Comparison of ENCODE assay signal across 1 cellular context in the genomic region with DNA sequence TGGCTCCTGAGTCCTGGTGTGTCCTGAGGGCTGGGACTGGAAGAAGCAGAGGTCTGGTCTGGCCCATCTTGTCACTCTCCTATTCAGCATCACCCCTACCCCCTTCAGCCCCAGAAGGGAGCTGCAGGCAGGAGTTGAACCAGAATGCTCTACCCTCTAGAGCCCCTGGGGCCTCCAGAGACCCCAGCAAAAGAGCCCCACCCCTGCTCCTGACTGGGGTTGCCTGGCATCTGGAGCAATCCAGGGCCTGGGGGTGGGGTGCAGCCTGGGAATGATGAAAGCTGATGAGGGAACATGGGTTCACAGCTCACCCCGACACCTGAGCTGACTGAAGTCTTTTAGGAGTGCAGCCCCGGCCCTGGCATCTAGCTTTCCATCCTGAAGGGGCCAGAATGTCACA.
TF ChIP-seq lines count a peak whose summit lies in the region.

No MANE protein-coding gene starts in this region.

TF ChIP-seq in HepG2, 621 proteins besides CTCF, POLR2A, EP300 and RAD21:
- TF ChIP-seq FOSL1 (CRISPR knock-in tag; IDR thresholded peaks at IDR 0.05; ENCODE audit: borderline replicate concordance) (no peak), POLR2G (IDR thresholded peaks at IDR 0.05; ENCODE audit: low read depth, low read length) (no peak), ZNF180 (CRISPR knock-in tag; IDR thresholded peaks at IDR 0.05; ENCODE audit: borderline replicate concordance, low read depth) (no peak), SMAD9 (CRISPR knock-in tag; IDR thresholded peaks at IDR 0.05) (no peak), ZNF143 (CRISPR knock-in tag; IDR thresholded peaks at IDR 0.05) (no peak), HOXA9 (CRISPR knock-in tag; IDR thresholded peaks at IDR 0.05; ENCODE audit: borderline replicate concordance) (no peak), FOXP1 (IDR thresholded peaks at IDR 0.05) (no peak), FOXP1 (CRISPR knock-in tag; IDR thresholded peaks at IDR 0.05) (no peak), YEATS2 (CRISPR knock-in tag; IDR thresholded peaks at IDR 0.05; ENCODE audit: borderline replicate concordance) (no peak), RXRA (CRISPR knock-in tag; IDR thresholded peaks at IDR 0.05) (0 out of 2 replicates have a peak, but pooled peaks have one; percentile 7), ZBTB4 (CRISPR knock-in tag; IDR thresholded peaks at IDR 0.05; ENCODE audit: borderline replicate concordance) (no peak), RARG (CRISPR knock-in tag; IDR thresholded peaks at IDR 0.05; ENCODE audit: low read depth) (no peak), ARHGAP35 (CRISPR knock-in tag; IDR thresholded peaks at IDR 0.05; ENCODE audit: borderline replicate concordance) (no peak), THYN1 (CRISPR knock-in tag; IDR thresholded peaks at IDR 0.05; ENCODE audit: borderline replicate concordance, low read depth) (no peak), TOE1 (CRISPR knock-in tag; IDR thresholded peaks at IDR 0.05) (no peak), ZFP90 (CRISPR knock-in tag; IDR thresholded peaks at IDR 0.05; ENCODE audit: borderline replicate concordance) (no peak)
- TF ChIP-seq, protein P1, sequence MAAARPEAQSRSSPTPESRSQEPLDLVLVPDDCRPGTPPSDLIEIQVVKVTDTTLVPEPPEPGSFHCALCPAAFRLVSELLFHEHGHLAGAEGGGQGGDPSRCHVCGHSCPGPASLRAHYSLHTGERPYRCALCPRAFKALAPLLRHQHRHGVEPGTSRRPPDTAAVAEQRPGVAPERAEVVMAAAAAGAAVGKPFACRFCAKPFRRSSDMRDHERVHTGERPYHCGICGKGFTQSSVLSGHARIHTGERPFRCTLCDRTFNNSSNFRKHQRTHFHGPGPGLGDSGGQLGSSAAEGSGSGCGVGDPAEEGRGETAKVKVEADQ (CRISPR knock-in tag; IDR thresholded peaks at IDR 0.05; ENCODE audit: borderline replicate concordance), result 0 out of 2 replicates have a peak, but pooled peaks have one; percentile 18
- TF ChIP-seq, protein P2, sequence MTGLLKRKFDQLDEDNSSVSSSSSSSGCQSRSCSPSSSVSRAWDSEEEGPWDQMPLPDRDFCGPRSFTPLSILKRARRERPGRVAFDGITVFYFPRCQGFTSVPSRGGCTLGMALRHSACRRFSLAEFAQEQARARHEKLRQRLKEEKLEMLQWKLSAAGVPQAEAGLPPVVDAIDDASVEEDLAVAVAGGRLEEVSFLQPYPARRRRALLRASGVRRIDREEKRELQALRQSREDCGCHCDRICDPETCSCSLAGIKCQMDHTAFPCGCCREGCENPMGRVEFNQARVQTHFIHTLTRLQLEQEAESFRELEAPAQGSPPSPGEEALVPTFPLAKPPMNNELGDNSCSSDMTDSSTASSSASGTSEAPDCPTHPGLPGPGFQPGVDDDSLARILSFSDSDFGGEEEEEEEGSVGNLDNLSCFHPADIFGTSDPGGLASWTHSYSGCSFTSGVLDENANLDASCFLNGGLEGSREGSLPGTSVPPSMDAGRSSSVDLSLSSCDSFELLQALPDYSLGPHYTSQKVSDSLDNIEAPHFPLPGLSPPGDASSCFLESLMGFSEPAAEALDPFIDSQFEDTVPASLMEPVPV (CRISPR knock-in tag; IDR thresholded peaks at IDR 0.05), result no peak
